In the genomic region with DNA sequence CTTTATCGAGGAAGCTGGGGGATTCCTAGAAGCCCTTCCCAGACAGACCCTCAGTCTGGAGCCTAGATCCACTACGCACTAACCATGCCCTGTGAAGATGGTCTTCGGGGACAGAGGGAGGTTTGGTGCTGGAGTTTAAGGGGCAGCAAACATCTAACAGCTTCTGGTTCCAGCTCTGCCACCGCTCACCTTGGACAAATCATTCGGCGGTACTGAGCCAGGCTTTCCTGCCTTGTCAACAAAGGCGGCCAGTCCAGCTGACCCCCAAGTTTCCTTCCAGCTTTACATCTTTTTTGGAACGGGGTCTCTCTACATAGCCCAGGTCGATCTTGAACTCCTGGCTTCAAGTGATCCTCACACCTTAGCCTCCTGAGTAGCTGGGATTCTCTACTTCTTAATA, we compare ENCODE assay signal across 1 cellular context.
TF ChIP-seq lines count a peak whose summit lies in the region.

No MANE protein-coding gene starts in this region.

TF ChIP-seq in IMR-90, 13 proteins besides CTCF, POLR2A, EP300 and RAD21:
- TF ChIP-seq MAZ (IDR thresholded peaks at IDR 0.05; ENCODE audit: borderline replicate concordance, low read depth, low read length) (no peak), CHD1 (IDR thresholded peaks at IDR 0.05; ENCODE audit: low read depth, low read length) (no peak), SMC3 (IDR thresholded peaks at IDR 0.05; ENCODE audit: low read depth, low read length) (no peak), FOS (IDR thresholded peaks at IDR 0.05; ENCODE audit: low read depth, low read length) (no peak), NFE2L2 (IDR thresholded peaks at IDR 0.05; ENCODE audit: low read depth, low read length) (no peak), MAFK (IDR thresholded peaks at IDR 0.05; ENCODE audit: low read depth, low read length) (no peak), RFX5 (IDR thresholded peaks at IDR 0.05; ENCODE audit: low read depth, low read length) (no peak), BHLHE40 (IDR thresholded peaks at IDR 0.05; ENCODE audit: low read depth, low read length) (no peak), RCOR1 (IDR thresholded peaks at IDR 0.05; ENCODE audit: insufficient replicate concordance, low read length) (no peak), CEBPB (IDR thresholded peaks at IDR 0.05; ENCODE audit: low read depth, low read length) (no peak), MXI1 (IDR thresholded peaks at IDR 0.05; ENCODE audit: borderline replicate concordance, low read depth, low read length) (no peak)
- TF ChIP-seq, protein P1, sequence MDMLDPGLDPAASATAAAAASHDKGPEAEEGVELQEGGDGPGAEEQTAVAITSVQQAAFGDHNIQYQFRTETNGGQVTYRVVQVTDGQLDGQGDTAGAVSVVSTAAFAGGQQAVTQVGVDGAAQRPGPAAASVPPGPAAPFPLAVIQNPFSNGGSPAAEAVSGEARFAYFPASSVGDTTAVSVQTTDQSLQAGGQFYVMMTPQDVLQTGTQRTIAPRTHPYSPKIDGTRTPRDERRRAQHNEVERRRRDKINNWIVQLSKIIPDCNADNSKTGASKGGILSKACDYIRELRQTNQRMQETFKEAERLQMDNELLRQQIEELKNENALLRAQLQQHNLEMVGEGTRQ (IDR thresholded peaks at IDR 0.05; ENCODE audit: low read depth, low read length): no peak
- TF ChIP-seq, protein P2, sequence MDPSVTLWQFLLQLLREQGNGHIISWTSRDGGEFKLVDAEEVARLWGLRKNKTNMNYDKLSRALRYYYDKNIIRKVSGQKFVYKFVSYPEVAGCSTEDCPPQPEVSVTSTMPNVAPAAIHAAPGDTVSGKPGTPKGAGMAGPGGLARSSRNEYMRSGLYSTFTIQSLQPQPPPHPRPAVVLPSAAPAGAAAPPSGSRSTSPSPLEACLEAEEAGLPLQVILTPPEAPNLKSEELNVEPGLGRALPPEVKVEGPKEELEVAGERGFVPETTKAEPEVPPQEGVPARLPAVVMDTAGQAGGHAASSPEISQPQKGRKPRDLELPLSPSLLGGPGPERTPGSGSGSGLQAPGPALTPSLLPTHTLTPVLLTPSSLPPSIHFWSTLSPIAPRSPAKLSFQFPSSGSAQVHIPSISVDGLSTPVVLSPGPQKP (IDR thresholded peaks at IDR 0.05; ENCODE audit: borderline replicate concordance, low read depth, low read length): no peak
TF ChIP-seq in IMR-90: peak in this region for 0.
